Comparison of ENCODE assay signal across 8 cellular contexts in genomic region chr9:83219924-83220438, GRCh38.
DNase-seq lines count a peak whose midpoint lies in the region; ATAC-seq and TF ChIP-seq lines count a peak whose summit lies in the region.

No MANE protein-coding gene starts in this region.

- intact Hi-C loops in activated CD4-positive, alpha-beta memory T cell treated with anti-CD3 and anti-CD28 coated beads for 36 hours (cut with micrococcal nuclease): no loop called here

- H3K27ac Mint-ChIP-seq in osteocyte (ENCODE audit: unreplicated experiment): peak overlapping the region; percentile 92
- no peak overlapping the region for H3K27ac Mint-ChIP-seq in activated CD4-positive, alpha-beta memory T cell treated with anti-CD3 and anti-CD28 coated beads for 36 hours

- peak overlapping the region; percentile 34 for H3K27ac ChIP-seq in RWPE1

- in situ Hi-C loops in GM13976 (cut with MboI; ENCODE audit: low sequenced_read_pairs, unreplicated experiment): no loop called here

- DNase-seq in DMS153 (lab: John Stamatoyannopoulos, UW) (peak; percentile 46), RWPE1 (ENCODE audit: low spot score) (no peak), fibroblast of villous mesenchyme (ENCODE audit: low read depth) (no peak), osteocyte (ENCODE audit: extremely low spot score, unreplicated experiment) (no peak), GM13976 (ENCODE audit: low spot score) (no peak)
- no peak for DNase-seq in activated CD4-positive, alpha-beta memory T cell treated with anti-CD3 and anti-CD28 coated beads for 36 hours

- CTCF ChIA-PET in RWPE1 (lab: Yijun Ruan, JAX): interaction anchor here (0.5 to 2.1 kb wide), 25 partner anchors 10 to 824 kb away, joined by 3 to 28 read pairs (median 4); partner anchors contain the start of genes FRMD3, IDNK and RASEF
- CTCF ChIA-PET in activated CD4-positive, alpha-beta memory T cell treated with anti-CD3 and anti-CD28 coated beads for 36 hours (lab: Charles Lee): no interaction called here

- H3K4me3 Mint-ChIP-seq in osteocyte (ENCODE audit: unreplicated experiment): peak overlapping the region; percentile 96
- H3K4me3 Mint-ChIP-seq in activated CD4-positive, alpha-beta memory T cell treated with anti-CD3 and anti-CD28 coated beads for 36 hours: no peak overlapping the region

- peak overlapping the region; percentile 70 for H3K4me3 ChIP-seq in fibroblast of villous mesenchyme (ENCODE audit: low read depth, low read length)

- TF ChIP-seq CTCF in RWPE1 (conservative IDR thresholded peaks at IDR 0.05; ENCODE audit: low read depth) (peak; percentile 33), fibroblast of villous mesenchyme (IDR thresholded peaks at IDR 0.05; ENCODE audit: insufficient read depth, low read depth, low read length) (no peak), osteocyte (IDR thresholded peaks at IDR 0.05) (no peak), GM13976 (IDR thresholded peaks at IDR 0.05; ENCODE audit: borderline replicate concordance, control extremely low read depth, extremely low read depth, insufficient read depth, missing control alignments) (no peak)

- no peaks in the 10 kb centered on the region for H3K9me3 Mint-ChIP-seq in osteocyte (ENCODE audit: unreplicated experiment)
- no peaks in the 10 kb centered on the region for H3K9me3 Mint-ChIP-seq in activated CD4-positive, alpha-beta memory T cell treated with anti-CD3 and anti-CD28 coated beads for 36 hours

- ATAC-seq in HG03378 (IDR thresholded peaks at IDR 0.05; ENCODE audit: unreplicated experiment) (no peak), GM18861 (IDR thresholded peaks at IDR 0.05; ENCODE audit: unreplicated experiment) (no peak)

- POLR2A ChIA-PET in RWPE1 (lab: Yijun Ruan, JAX; ENCODE audit: low non-redundant PET): no interaction called here
- POLR2A ChIA-PET in activated CD4-positive, alpha-beta memory T cell treated with anti-CD3 and anti-CD28 coated beads for 36 hours (lab: Charles Lee): no interaction called here

- peaks cover 3% of the 10 kb centered on the region for H3K4me1 Mint-ChIP-seq in osteocyte (ENCODE audit: unreplicated experiment)
- H3K4me1 Mint-ChIP-seq in activated CD4-positive, alpha-beta memory T cell treated with anti-CD3 and anti-CD28 coated beads for 36 hours (ENCODE audit: low read depth): peaks cover 2% of the 10 kb centered on the region

- H3K36me3 Mint-ChIP-seq in osteocyte (ENCODE audit: unreplicated experiment): no peaks in the 10 kb centered on the region
- H3K36me3 Mint-ChIP-seq in activated CD4-positive, alpha-beta memory T cell treated with anti-CD3 and anti-CD28 coated beads for 36 hours: no peaks in the 10 kb centered on the region

- peaks cover 15% of the 10 kb centered on the region for H3K27me3 Mint-ChIP-seq in osteocyte (ENCODE audit: unreplicated experiment)
- peaks cover 25% of the 10 kb centered on the region for H3K27me3 Mint-ChIP-seq in activated CD4-positive, alpha-beta memory T cell treated with anti-CD3 and anti-CD28 coated beads for 36 hours
